Comparison of ENCODE assay signal across 8 cellular contexts in the genomic region with DNA sequence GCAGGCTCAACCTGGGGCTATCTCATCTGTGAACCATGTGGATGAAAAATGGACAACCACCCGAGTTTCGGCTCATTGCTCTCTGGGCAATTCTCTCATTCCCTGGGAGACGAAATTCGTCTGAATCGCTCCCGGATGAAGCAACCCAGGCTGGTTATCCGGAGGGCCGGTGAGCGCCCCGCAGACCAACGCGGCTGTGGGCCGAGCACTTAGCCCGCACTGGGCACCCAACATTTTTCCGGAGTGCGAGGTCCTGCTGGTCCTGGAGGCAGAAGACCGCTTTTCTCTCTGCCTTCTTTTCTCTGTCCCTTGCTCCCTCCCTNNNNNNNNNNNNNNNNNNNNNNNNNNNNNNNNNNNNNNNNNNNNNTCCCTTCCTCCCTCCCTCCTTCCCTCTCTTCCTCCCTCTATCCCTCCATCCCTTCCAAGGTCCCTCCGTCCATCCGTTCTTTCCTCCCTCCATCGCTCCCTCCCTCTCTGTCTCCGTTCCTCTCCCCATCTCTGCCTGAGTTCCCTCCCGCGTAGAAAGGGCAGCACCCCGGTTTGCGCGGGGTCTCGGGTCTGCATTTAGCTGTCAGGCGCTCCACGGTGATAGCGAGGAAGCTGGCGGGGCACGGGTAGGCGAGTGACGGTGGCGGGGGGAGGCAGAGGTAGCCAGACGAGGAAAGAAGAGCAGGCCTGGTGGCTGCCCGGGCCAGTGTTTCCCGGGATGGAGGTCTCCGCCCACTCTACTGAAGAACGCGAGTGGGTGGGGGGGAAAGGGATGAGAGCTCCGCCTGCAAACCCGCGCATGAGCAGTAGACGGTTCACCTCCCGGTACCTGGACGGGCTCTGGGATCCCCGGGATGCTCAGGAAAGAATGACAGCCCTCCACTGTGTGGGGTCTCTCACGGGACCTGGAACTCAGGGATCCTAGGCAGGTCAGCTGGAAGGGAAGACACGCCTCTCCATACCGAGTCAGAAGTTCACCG.
DNase-seq lines count a peak whose midpoint lies in the region; ATAC-seq and TF ChIP-seq lines count a peak whose summit lies in the region.
"Not testable (repeated sequence)": the region's sequence is repeated elsewhere in the genome, so short reads cannot be mapped to it uniquely, and the experiment has no call there.

No MANE protein-coding gene starts in this region.

- not testable (repeated sequence) for H3K36me3 ChIP-seq in HUES64 (ENCODE audit: insufficient read depth, low read length); suprapubic skin

- H3K4me1 Mint-ChIP-seq in activated CD4-positive, alpha-beta memory T cell treated with anti-CD3 and anti-CD28 coated beads for 36 hours (ENCODE audit: low read depth), result peaks cover 10% of the 10 kb centered on the region
- peaks cover 20% of the 10 kb centered on the region for H3K4me1 Mint-ChIP-seq in activated naive CD8-positive, alpha-beta T cell (ENCODE audit: low read depth)
- H3K4me1 Mint-ChIP-seq in central memory CD8-positive, alpha-beta T cell, result peaks cover 15% of the 10 kb centered on the region

- H3K9me3 ChIP-seq in HUES64 (ENCODE audit: insufficient read depth, low read depth, low read length), result peaks cover 67% of the 10 kb centered on the region
- not testable (repeated sequence) for H3K9me3 ChIP-seq in suprapubic skin

- WGBS in HUES64, result 93% methylated on average over 52 of the region's 52 CpGs
- 64% methylated on average over 38 of the region's 52 CpGs for WGBS in suprapubic skin

- H3K27ac Mint-ChIP-seq in activated CD4-positive, alpha-beta memory T cell treated with anti-CD3 and anti-CD28 coated beads for 36 hours; activated naive CD8-positive, alpha-beta T cell; central memory CD8-positive, alpha-beta T cell (ENCODE audit: low read depth): not testable (repeated sequence)

- H3K4me3 ChIP-seq in HUES64 (ENCODE audit: low read length), result peak overlapping the region; percentile 30; the same call in 1 of the 2 replicates
- H3K4me3 ChIP-seq in iPS-11a (ENCODE audit: low read depth, low read length), result peak overlapping the region; percentile 4
- H3K4me3 ChIP-seq in suprapubic skin, result peak overlapping the region; percentile 28

- not testable (repeated sequence) for H3K27ac ChIP-seq in HUES64 (ENCODE audit: low read depth, low read length); suprapubic skin

- not testable (repeated sequence) for TF ChIP-seq CTCF in suprapubic skin (IDR thresholded peaks at IDR 0.05)

- H3K27me3 ChIP-seq in HUES64 (ENCODE audit: insufficient read depth, low read length), result not testable (repeated sequence)
- peaks cover 16% of the 10 kb centered on the region for H3K27me3 ChIP-seq in suprapubic skin

- not testable (repeated sequence) for H3K27me3 Mint-ChIP-seq in activated CD4-positive, alpha-beta memory T cell treated with anti-CD3 and anti-CD28 coated beads for 36 hours; activated naive CD8-positive, alpha-beta T cell
- H3K27me3 Mint-ChIP-seq in central memory CD8-positive, alpha-beta T cell, result peaks cover 18% of the 10 kb centered on the region

- intact Hi-C loops in activated CD4-positive, alpha-beta memory T cell treated with anti-CD3 and anti-CD28 coated beads for 36 hours (cut with micrococcal nuclease), result loop anchor here (10.0 kb wide), 2 partner anchors 317 to 1817 kb away; no protein-coding TSS in a partner anchor

- TF ChIP-seq POLR2A in suprapubic skin (IDR thresholded peaks at IDR 0.05), result not testable (repeated sequence)

- H3K4me3 Mint-ChIP-seq in activated CD4-positive, alpha-beta memory T cell treated with anti-CD3 and anti-CD28 coated beads for 36 hours, result peak overlapping the region; percentile 37
- peak overlapping the region; percentile 59 for H3K4me3 Mint-ChIP-seq in activated naive CD8-positive, alpha-beta T cell
- H3K4me3 Mint-ChIP-seq in central memory CD8-positive, alpha-beta T cell, result peak overlapping the region; percentile 31

- CTCF ChIA-PET in activated CD4-positive, alpha-beta memory T cell treated with anti-CD3 and anti-CD28 coated beads for 36 hours (lab: Charles Lee), result not testable (repeated sequence)

- ATAC-seq in central memory CD8-positive, alpha-beta T cell (replicated peaks; ENCODE audit: extremely low read depth, poor library complexity, severe bottlenecking), result not testable (repeated sequence)

- not testable (repeated sequence) for H3K9me3 Mint-ChIP-seq in activated CD4-positive, alpha-beta memory T cell treated with anti-CD3 and anti-CD28 coated beads for 36 hours; activated naive CD8-positive, alpha-beta T cell (ENCODE audit: low read depth); central memory CD8-positive, alpha-beta T cell

- not testable (repeated sequence) for H3K4me1 ChIP-seq in HUES64 (ENCODE audit: insufficient read depth, low read length); suprapubic skin

- POLR2A ChIA-PET in activated CD4-positive, alpha-beta memory T cell treated with anti-CD3 and anti-CD28 coated beads for 36 hours (lab: Charles Lee), result not testable (repeated sequence)

- DNase-seq in NCI-H2227 treated with DMSO at 0.1 percent for 48 hours (lab: John Stamatoyannopoulos, UW) (peak; percentile 69), SHP77 treated with DMSO at 0.1 percent for 48 hours (lab: John Stamatoyannopoulos, UW) (peak; percentile 13)
- DNase-seq in activated CD4-positive, alpha-beta memory T cell treated with anti-CD3 and anti-CD28 coated beads for 36 hours; central memory CD8-positive, alpha-beta T cell (ENCODE audit: low spot score in 2 of 2); suprapubic skin (ENCODE audit: low spot score in 2 of 2): not testable (repeated sequence)

- H3K9ac ChIP-seq in HUES64 (ENCODE audit: low read depth, low read length), result not testable (repeated sequence)

- not testable (repeated sequence) for H3K36me3 Mint-ChIP-seq in activated CD4-positive, alpha-beta memory T cell treated with anti-CD3 and anti-CD28 coated beads for 36 hours; activated naive CD8-positive, alpha-beta T cell; central memory CD8-positive, alpha-beta T cell (ENCODE audit: insufficient read depth)

- not testable (repeated sequence) for TF ChIP-seq EP300 in suprapubic skin (IDR thresholded peaks at IDR 0.05)
